19 cellular contexts compared by ENCODE assay signal in the genomic region with DNA sequence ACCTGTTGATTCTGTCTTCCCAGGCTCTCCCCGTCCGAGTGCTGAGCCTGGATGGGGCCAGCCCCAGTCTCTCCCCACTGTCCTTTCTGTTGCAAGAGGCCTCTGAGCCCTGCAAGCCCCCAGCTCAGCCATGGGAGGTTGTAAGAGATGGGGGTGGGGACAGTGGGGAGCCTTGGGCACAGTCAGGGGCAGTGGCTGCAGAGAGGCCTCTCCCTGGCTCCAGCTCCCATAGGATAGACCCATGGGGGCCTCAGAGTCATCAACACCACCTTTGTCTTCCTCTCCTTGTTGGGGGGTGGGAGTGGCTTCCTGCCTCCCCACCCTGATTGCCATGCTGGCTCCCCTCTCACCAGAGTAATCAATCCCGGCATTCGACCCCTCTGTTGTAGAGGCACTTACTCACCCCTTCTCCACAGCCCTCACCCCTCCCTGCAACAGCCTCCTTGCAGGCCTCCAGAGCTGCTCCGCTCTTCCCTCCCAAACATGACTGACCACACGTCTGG. TPM values are rescaled to one million over a fixed set of nuclear protein-coding genes. Genes with fewer than 3 reads are reported as not detected.
"Had no signal": no experiment of that assay in that cellular context is flagged by ENCODE, and none has a peak within 500 bp of the region (broad histone marks: within the 10 kb centered on the region; RNA-seq: fewer than 3 reads in every experiment).

No MANE protein-coding gene starts in this region.

- H3K4me1 ChIP-seq: parathyroid adenoma, upper lobe of right lung had no signal

- H3K36me3 ChIP-seq: cardiac muscle cell, left ventricle myocardium inferior, thyroid gland, upper lobe of right lung had no signal

- H3K27ac ChIP-seq: cardiac muscle cell, foreskin keratinocyte, left ventricle myocardium inferior, parathyroid adenoma, thyroid gland, upper lobe of right lung had no signal

- H3K27me3 ChIP-seq: body of pancreas, cardiac muscle cell, foreskin keratinocyte, thyroid gland, upper lobe of right lung had no signal

- ATAC-seq: activated CD8-positive, alpha-beta T cell treated with anti-CD3 and anti-CD28 coated beads for 36 hours; body of pancreas; foreskin keratinocyte; natural killer cell; right cardiac atrium; upper lobe of right lung had no signal

- DNase-seq: activated CD4-positive, alpha-beta T cell treated with anti-CD3 and anti-CD28 coated beads for 48 hours; activated CD8-positive, alpha-beta T cell treated with anti-CD3 and anti-CD28 coated beads for 36 hours; activated gamma-delta T cell treated with Interleukin-2 at 50 U/mL for 16 hours; activated T-cell treated with anti-CD3 and anti-CD28 coated beads, Interleukin-2, amount 50 U/mL, for 1 hour; anterior cingulate cortex; body of pancreas; foreskin keratinocyte; kidney glomerular epithelial cell; left ventricle myocardium inferior; natural killer cell; nucleus accumbens; right cardiac atrium; stimulated activated CD4-positive, alpha-beta T cell treated with anti-CD3 and anti-CD28 coated beads, Interleukin-12 subunit alpha, Interleukin-12 subunit beta, amount 100 ng/mL, for 4 hours; stimulated activated CD4-positive, alpha-beta T cell treated with anti-CD3 and anti-CD28 coated beads, Interleukin-1b, Interleukin-23, amount 100 ng/mL, for 48 hours; substantia nigra; thyroid gland; upper lobe of right lung had no signal

- H3K9me3 ChIP-seq: body of pancreas, left ventricle myocardium inferior, thyroid gland, upper lobe of right lung had no signal

- H3K4me3 ChIP-seq: body of pancreas, cardiac muscle cell, left ventricle myocardium inferior, thyroid gland, upper lobe of right lung had no signal

- H3K9ac ChIP-seq: parathyroid adenoma had no signal

RNA-seq across cellular contexts. Expression of gene NPAS2, which starts 37.5 kb away (rescaled TPM):
- total RNA-seq: natural killer cell had no signal
